In the genomic region with DNA sequence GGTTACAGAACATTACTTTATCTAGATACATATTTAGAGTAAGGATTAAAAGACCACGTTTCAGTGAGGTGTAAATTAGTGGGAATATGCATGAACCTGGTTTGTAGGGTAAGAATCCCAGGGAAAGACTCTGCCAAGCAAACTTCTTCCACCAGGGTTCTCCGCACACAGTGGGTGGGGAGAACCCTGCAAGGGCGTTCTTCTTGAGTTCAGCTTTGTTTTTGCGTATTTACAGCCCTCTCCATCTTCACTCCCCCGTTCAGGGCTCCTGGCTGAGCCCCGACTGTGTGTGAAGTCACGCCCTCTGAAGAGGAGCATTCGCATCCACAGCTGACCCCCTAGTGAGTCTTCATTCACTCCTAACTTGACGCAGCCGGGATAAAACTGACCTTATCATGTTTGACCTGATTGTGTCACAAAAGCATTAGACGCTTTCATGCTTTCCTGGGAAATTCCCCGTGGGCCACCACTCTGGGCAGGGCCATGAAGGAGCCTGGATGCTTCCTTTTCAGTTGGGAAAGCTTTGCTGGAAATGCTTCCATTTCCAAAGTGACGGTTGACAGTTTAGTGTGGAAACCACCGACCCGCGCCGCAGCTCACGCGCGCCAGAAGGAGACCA, we compare ENCODE assay signal across 1 cellular context.
TF ChIP-seq lines count a peak whose summit lies in the region.

No MANE protein-coding gene starts in this region.

TF ChIP-seq in endothelial cell of umbilical vein, 7 proteins besides CTCF, POLR2A, EP300 and RAD21:
- TF ChIP-seq MYC (IDR thresholded peaks at IDR 0.05; ENCODE audit: low read depth, low read length), result no peak
- TF ChIP-seq, protein P1, sequence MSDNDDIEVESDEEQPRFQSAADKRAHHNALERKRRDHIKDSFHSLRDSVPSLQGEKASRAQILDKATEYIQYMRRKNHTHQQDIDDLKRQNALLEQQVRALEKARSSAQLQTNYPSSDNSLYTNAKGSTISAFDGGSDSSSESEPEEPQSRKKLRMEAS (IDR thresholded peaks at IDR 0.05; ENCODE audit: insufficient read depth, insufficient read length), result no peak
- peak; percentile 67 for TF ChIP-seq EZH2 (IDR thresholded peaks at IDR 0.05; ENCODE audit: borderline replicate concordance, low read depth, low read length, severe bottlenecking)
- TF ChIP-seq FOS (IDR thresholded peaks at IDR 0.05; ENCODE audit: borderline replicate concordance, insufficient read depth, low read length), result no peak
- no peak for TF ChIP-seq GATA2 (IDR thresholded peaks at IDR 0.05; ENCODE audit: insufficient read depth, insufficient read length, low read depth, low read length)
